ENCODE assay signal across 18 cellular contexts in the genomic region with DNA sequence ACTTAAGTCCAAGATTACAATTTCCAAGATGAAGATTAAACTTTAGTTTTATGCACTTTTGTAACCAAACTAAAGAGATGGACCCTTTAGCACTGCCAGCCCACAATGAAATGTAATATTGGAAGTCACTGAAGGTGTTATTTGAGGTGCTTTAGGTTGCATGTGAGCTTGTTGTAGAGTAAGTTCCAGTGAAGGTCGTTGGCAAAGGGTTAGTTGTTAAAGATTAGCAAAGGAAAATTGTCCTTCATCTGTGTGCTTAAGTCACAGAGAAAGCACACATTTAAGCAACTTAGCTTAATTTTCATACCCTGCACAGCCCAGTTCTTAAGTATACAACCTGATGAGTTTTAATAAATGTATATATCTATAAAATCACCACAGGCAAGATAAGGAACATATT.
"Had no signal": no experiment of that assay in that cellular context is flagged by ENCODE, and none has a peak within 500 bp of the region (broad histone marks: within the 10 kb centered on the region; RNA-seq: fewer than 3 reads in every experiment).

No MANE protein-coding gene starts in this region.

- H3K36me3 ChIP-seq: stomach had no signal

- H3K27me3 ChIP-seq: foreskin keratinocyte, stomach, testis had no signal

- H3K4me3 Mint-ChIP-seq: activated CD4-positive, alpha-beta T cell treated with anti-CD3 and anti-CD28 coated beads, Interleukin-2, amount 10 ng/mL, durations not matched to agents 7 days and 5 days; immature natural killer cell; natural killer cell; T-helper 2 cell treated with Interferon-gamma antibody and Interleukin-4, amounts not matched to agents 5 μg/mL and 100 μg/mL, for 36 hours had no signal

- H3K36me3 Mint-ChIP-seq: natural killer cell had no signal

- H3K27ac ChIP-seq: foreskin keratinocyte, testis had no signal

- H3K27me3 Mint-ChIP-seq: activated CD4-positive, alpha-beta T cell treated with anti-CD3 and anti-CD28 coated beads, Interleukin-2, amount 10 ng/mL, durations not matched to agents 7 days and 5 days had no signal

- ATAC-seq: left colon, natural killer cell had no signal

- H3K27ac Mint-ChIP-seq: activated CD4-positive, alpha-beta T cell treated with anti-CD3 and anti-CD28 coated beads, Interleukin-2, amount 10 ng/mL, durations not matched to agents 7 days and 5 days; activated naive CD4-positive, alpha-beta T cell treated with anti-CD3 and anti-CD28 coated beads, Interleukin-2, amount 50 U/mL, for 72 hours; immature natural killer cell; natural killer cell; T-helper 2 cell treated with Interferon-gamma antibody and Interleukin-4, amounts not matched to agents 5 μg/mL and 100 μg/mL, for 36 hours had no signal

- DNase-seq: activated CD4-positive, alpha-beta T cell treated with anti-CD3 and anti-CD28 coated beads, Interleukin-2, amount 10 ng/mL, durations not matched to agents 7 days and 5 days; activated effector memory CD4-positive, alpha-beta T cell treated with Interleukin-2 at 50 U/mL for 16 hours; anterior cingulate cortex; cortex of kidney; effector CD4-positive, alpha-beta T cell; immature natural killer cell; left colon; natural killer cell; posterior cingulate gyrus; right cardiac atrium; stimulated activated CD4-positive, alpha-beta T cell treated with anti-CD3 and anti-CD28 coated beads, Interleukin-4, amount 100 ng/mL, for 4 hours; stimulated activated CD8-positive, alpha-beta memory T cell treated with anti-CD3 and anti-CD28 coated beads, Interleukin-4, amount 100 ng/mL, for 48 hours; stomach; testis had no signal

- H3K9me3 ChIP-seq: stomach, testis had no signal

- H3K9me3 Mint-ChIP-seq: activated naive CD4-positive, alpha-beta T cell treated with anti-CD3 and anti-CD28 coated beads, Interleukin-2, amount 50 U/mL, for 72 hours; immature natural killer cell; natural killer cell; T-helper 2 cell treated with Interferon-gamma antibody and Interleukin-4, amounts not matched to agents 5 μg/mL and 100 μg/mL, for 36 hours had no signal

- H3K4me1 ChIP-seq: testis had no signal

- H3K4me3 ChIP-seq: skin epidermis, stomach, testis had no signal
